In genomic region chr3:139117136-139117675, GRCh38 we compare ENCODE assay signal across 12 cellular contexts.
DNase-seq lines count a peak whose midpoint lies in the region; ATAC-seq and TF ChIP-seq lines count a peak whose summit lies in the region.
"Had no signal": no experiment of that assay in that cellular context is flagged by ENCODE, and none has a peak within 500 bp of the region (broad histone marks: within the 10 kb centered on the region; RNA-seq: fewer than 3 reads in every experiment).

No MANE protein-coding gene starts in this region.

- no peak overlapping the region for H3K4me3 ChIP-seq in cardiac fibroblast (replicated peaks in 1 of 2; ENCODE audit: low read depth in 2 of 2, low read length in 2 of 2)
- H3K4me3 ChIP-seq: lung had no signal

- no peak for ATAC-seq in GM19023 (IDR thresholded peaks at IDR 0.05; ENCODE audit: unreplicated experiment)

- TF ChIP-seq CTCF in cardiac fibroblast (IDR thresholded peaks at IDR 0.05; ENCODE audit: low read depth, low read length), result no peak
- no peak for TF ChIP-seq CTCF in GM13977 (IDR thresholded peaks at IDR 0.05; ENCODE audit: extremely low read depth, insufficient read depth, missing control alignments)

- in situ Hi-C loops in GM13977 (cut with MboI; ENCODE audit: low pct_unique_long_range_greater_than_20kb, low sequenced_read_pairs, unreplicated experiment), result loop anchor here (25.0 kb wide), 1 partner anchor 220 kb away; the partner anchor contains the start of gene MRPS22

- DNase-seq in EL (peak; percentile 39), LoVo (ENCODE audit: low spot score) (peak; percentile 44), cardiac fibroblast (ENCODE audit: low read depth in 2 of 2) (peak; percentile 18 to 38), non-pigmented ciliary epithelial cell (ENCODE audit: low read depth) (peak; percentile 34), NCI-H1694 (lab: John Stamatoyannopoulos, UW) (no peak), GM13977 (ENCODE audit: low spot score) (no peak)
- DNase-seq: activated B cell treated with CpG ODN at 0.5 μM for 24 hours; activated gamma-delta T cell treated with Interleukin-2 at 50 U/mL for 16 hours; DMS79 treated with DMSO at 0.1 percent for 48 hours; stimulated activated CD4-positive, alpha-beta T cell treated with anti-CD3 and anti-CD28 coated beads, Interleukin-4, amount 100 ng/mL, for 4 hours had no signal

Comparison
In these comparisons a context has a peak if more than half of its experiments do, and no peak if none do; other contexts are left out.
1. DNase-seq: peak in EL (single experiment), LoVo (single experiment), cardiac fibroblast (2 of 2) and non-pigmented ciliary epithelial cell (single experiment); none in NCI-H1694 (single experiment) and GM13977 (single experiment).